In the genomic region with DNA sequence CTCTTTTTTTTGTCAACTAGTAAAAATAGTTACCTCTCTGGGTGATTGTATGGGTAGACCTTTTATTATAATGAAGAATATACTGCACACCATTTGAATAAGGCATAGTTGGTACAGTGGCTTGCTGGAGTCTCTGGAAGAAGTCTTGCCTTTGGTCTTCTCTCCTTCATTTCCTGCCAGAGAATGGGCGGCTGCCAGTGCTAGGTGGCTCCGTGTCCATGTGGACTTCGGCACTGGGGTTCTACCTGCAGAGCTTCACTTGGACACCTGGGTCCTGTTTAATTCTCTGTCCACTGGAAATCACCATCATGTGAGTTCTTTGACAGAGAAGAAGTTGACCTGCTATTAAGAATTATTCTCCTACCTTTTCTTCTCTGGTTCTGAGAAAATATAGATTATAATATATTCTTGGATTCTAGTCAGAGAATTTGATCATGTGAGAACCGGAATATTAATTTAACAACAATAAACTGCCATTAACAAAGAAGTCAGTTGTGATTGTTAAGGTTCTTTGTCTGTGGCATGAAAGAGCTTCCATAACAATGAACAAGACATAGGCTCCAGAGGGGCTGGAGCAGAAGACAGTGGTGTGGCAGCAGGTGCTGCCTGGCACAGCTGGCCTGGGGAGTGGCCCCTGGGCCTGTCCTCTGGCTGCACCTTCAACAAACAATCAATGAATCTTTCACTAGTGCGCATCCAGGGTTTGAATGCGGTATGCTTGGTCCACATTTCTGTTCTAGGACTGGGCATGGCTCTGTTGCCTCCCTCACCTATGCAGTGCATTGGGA, we compare ENCODE assay signal across 23 cellular contexts.
DNase-seq lines count a peak whose midpoint lies in the region; ATAC-seq and TF ChIP-seq lines count a peak whose summit lies in the region.
"Had no signal": no experiment of that assay in that cellular context is flagged by ENCODE, and none has a peak within 500 bp of the region (broad histone marks: within the 10 kb centered on the region; RNA-seq: fewer than 3 reads in every experiment).

No MANE protein-coding gene starts in this region.

- peak overlapping the region; percentile 90 for H3K27ac ChIP-seq in caudate nucleus (ENCODE audit: low read depth, low read length)
- peak overlapping the region; percentile 83 for H3K27ac ChIP-seq in substantia nigra (ENCODE audit: low read depth, low read length, poor library complexity, severe bottlenecking)
- H3K27ac ChIP-seq: adrenal gland had no signal

- H3K36me3 ChIP-seq in mucosa of descending colon (ENCODE audit: low read depth) = no peaks in the 10 kb centered on the region
- H3K36me3 ChIP-seq: adrenal gland had no signal

- no peaks in the 10 kb centered on the region for H3K9me3 ChIP-seq in mucosa of descending colon
- H3K9me3 ChIP-seq: adrenal gland, stomach had no signal

- peaks cover 21% of the 10 kb centered on the region for H3K4me1 ChIP-seq in mucosa of descending colon (ENCODE audit: low read depth)

- intact Hi-C loops in mucosa of descending colon (cut with DNase I, micrococcal nuclease) = no loop called here

- DNase-seq in caudate nucleus (lab: John Stamatoyannopoulos, UW) (peak in 10 of 61 donors; percentile 13 to 48 (median 32)), mucosa of descending colon (no peak), substantia nigra (lab: John Stamatoyannopoulos, UW) (peak in 14 of 49 donors; percentile 13 to 72 (median 42)), NCI-H2029 treated with DMSO at 0.1 percent for 48 hours (lab: John Stamatoyannopoulos, UW) (no peak), glomerular visceral epithelial cell (ENCODE audit: extremely low spot score) (no peak)
- DNase-seq: activated CD4-positive, alpha-beta T cell treated with anti-CD3 and anti-CD28 coated beads for 4 hours; activated naive CD4-positive, alpha-beta T cell; activated T-cell treated with anti-CD3 and anti-CD28 coated beads, Interleukin-2, amount 50 U/mL, for 48 hours; adrenal gland; CD4-positive, alpha-beta T cell; effector CD8-positive, alpha-beta T cell; EL; kidney; NCI-H1092; NCI-H1930; NCI-H526 treated with DMSO at 0.1 percent for 48 hours; SHP77; stimulated activated CD8-positive, alpha-beta memory T cell treated with anti-CD3 and anti-CD28 coated beads, Interleukin-4, amount 100 ng/mL, for 48 hours; stomach had no signal

- H3K4me3 ChIP-seq in mucosa of descending colon = no peak overlapping the region
- H3K4me3 ChIP-seq: adrenal gland, skin epidermis, stomach had no signal

- no peak for TF ChIP-seq CTCF in mucosa of descending colon (IDR thresholded peaks at IDR 0.05)

- ATAC-seq in HG03439 (IDR thresholded peaks at IDR 0.05; ENCODE audit: unreplicated experiment) (peak; percentile 6), mucosa of descending colon (peak; percentile 87), GM21390 (IDR thresholded peaks at IDR 0.05; ENCODE audit: unreplicated experiment) (no peak)
- ATAC-seq: Panc1 had no signal
